In the genomic region with DNA sequence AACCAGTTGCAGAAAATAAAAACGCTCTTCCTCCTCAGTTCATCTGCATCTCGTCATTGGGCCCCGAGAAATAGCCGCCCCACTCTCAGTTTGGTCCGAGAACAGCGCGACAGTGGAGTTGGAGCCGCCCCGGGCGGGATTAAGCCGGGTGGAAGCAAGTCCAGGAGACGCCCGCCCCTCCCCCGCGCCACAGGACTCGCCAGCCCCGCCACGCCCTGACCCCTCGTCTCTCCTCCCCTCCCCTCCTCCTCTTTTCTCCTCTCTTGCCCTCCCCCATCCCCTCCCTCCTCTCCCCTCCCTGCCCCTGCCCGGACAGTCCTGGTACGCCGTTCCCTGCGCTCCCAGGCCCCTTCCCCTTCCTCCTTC, we compare ENCODE assay signal across 10 cellular contexts.
DNase-seq lines count a peak whose midpoint lies in the region; ATAC-seq and TF ChIP-seq lines count a peak whose summit lies in the region.
"Had no signal": no experiment of that assay in that cellular context is flagged by ENCODE, and none has a peak within 500 bp of the region (broad histone marks: within the 10 kb centered on the region; RNA-seq: fewer than 3 reads in every experiment).

No MANE protein-coding gene starts in this region.

- H3K36me3 ChIP-seq in hepatocyte (replicated peaks; ENCODE audit: insufficient read depth, low read depth) = no peaks in the 10 kb centered on the region
- no peaks in the 10 kb centered on the region for H3K36me3 ChIP-seq in rectal smooth muscle tissue (ENCODE audit: control insufficient read depth, insufficient read depth, low read length)

- no peaks in the 10 kb centered on the region for H3K9me3 ChIP-seq in hepatocyte (ENCODE audit: low read depth)

- H3K27ac ChIP-seq in hepatocyte (peak overlapping the region; percentile 94), rectal smooth muscle tissue (ENCODE audit: low read depth, low read length) (peak overlapping the region; percentile 68)
- H3K27ac ChIP-seq: SK-N-MC had no signal

- H4K20me1 ChIP-seq in hepatocyte (ENCODE audit: insufficient read depth, poor library complexity, severe bottlenecking) = no peaks in the 10 kb centered on the region

- H3K4me2 ChIP-seq in hepatocyte = peak overlapping the region; percentile 92

- DNase-seq in ELR (ENCODE audit: low read depth) (peak; percentile 41), astrocyte of the hippocampus (ENCODE audit: low read depth, low spot score) (peak; percentile 33), hepatocyte (ENCODE audit: low spot score) (peak; percentile 94), NCI-H2171 (lab: John Stamatoyannopoulos, UW) (no peak), SIG-M5 treated with dmso at 0.1 percent for 504 hours (lab: John Stamatoyannopoulos, UW; ENCODE audit: unreplicated experiment) (no peak), NCI-H1092 treated with DMSO at 0.1 percent for 48 hours (lab: John Stamatoyannopoulos, UW) (no peak)
- DNase-seq: stimulated activated CD4-positive, alpha-beta T cell treated with anti-CD3 and anti-CD28 coated beads, Interleukin-4, amount 100 ng/mL, for 4 hours had no signal

- H3K4me1 ChIP-seq in hepatocyte (ENCODE audit: insufficient read depth) = peaks cover 30% of the 10 kb centered on the region
- no peaks in the 10 kb centered on the region for H3K4me1 ChIP-seq in rectal smooth muscle tissue (ENCODE audit: control insufficient read depth, insufficient read depth, low read length)

- peak overlapping the region; percentile 47 for H2AFZ ChIP-seq in hepatocyte

- H3K27me3 ChIP-seq in hepatocyte (no peaks in the 10 kb centered on the region), rectal smooth muscle tissue (ENCODE audit: control insufficient read depth, insufficient read depth, low read length) (peaks cover 3% of the 10 kb centered on the region)

- H3K4me3 ChIP-seq in hepatocyte = peak overlapping the region; percentile 65
- H3K4me3 ChIP-seq in rectal smooth muscle tissue (ENCODE audit: low read length) = peak overlapping the region; percentile 46
- H3K4me3 ChIP-seq: SK-N-MC had no signal

- TF ChIP-seq CTCF in hepatocyte (IDR thresholded peaks at IDR 0.05; ENCODE audit: poor library complexity) = no peak

- H3K79me2 ChIP-seq in hepatocyte = peaks cover 7% of the 10 kb centered on the region

- 4% methylated on average over 13 of the region's 23 CpGs for WGBS in hepatocyte (ENCODE audit: low lambda C conversion rate, missing lambda C conversion rate)

- no peaks in the 10 kb centered on the region for H3K9me2 ChIP-seq in hepatocyte (replicated peaks; ENCODE audit: insufficient read depth)

- ATAC-seq in GM19463 (IDR thresholded peaks at IDR 0.05; ENCODE audit: unreplicated experiment) = no peak

- H3K9ac ChIP-seq in rectal smooth muscle tissue (ENCODE audit: low read length) = no peak overlapping the region

Comparison
In these comparisons a context has a peak if more than half of its experiments do, and no peak if none do; other contexts are left out.
1. DNase-seq: peak in ELR (single experiment), astrocyte of the hippocampus (single experiment) and hepatocyte (single experiment); none in NCI-H2171 (single experiment), SIG-M5 treated with dmso at 0.1 percent for 504 hours (single experiment) and NCI-H1092 treated with DMSO at 0.1 percent for 48 hours (single experiment).